Comparison of ENCODE assay signal across 18 cellular contexts in the genomic region with DNA sequence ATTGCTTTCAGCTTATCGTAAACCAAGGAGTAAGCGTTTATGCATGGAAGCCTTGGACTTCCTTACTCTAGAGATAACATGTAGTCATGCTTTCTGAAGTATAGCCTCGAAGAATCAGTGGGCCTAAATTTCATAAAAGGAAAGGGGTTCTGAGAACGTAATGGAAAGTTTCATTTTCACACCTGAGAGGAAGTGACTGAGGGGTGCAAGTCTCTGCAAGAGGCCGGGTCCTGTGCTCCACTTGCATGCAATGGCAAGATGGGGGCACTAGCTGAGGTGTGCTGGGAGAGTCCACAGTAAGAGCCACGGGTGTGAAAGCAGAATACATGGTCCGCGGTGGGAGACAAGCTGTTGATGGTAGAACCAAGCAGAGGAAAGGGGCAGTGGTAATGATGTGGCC. TPM values are rescaled to one million over a fixed set of nuclear protein-coding genes. Genes with fewer than 3 reads are reported as not detected.
A peak's percentile ranks its signal among the peaks of the same experiment; 100 is the strongest.
DNase-seq lines count a peak whose midpoint lies in the region; ATAC-seq, FAIRE-seq and TF ChIP-seq lines count a peak whose summit lies in the region.
"Had no signal": no experiment of that assay in that cellular context is flagged by ENCODE, and none has a peak within 500 bp of the region (broad histone marks: within the 10 kb centered on the region; RNA-seq: fewer than 3 reads in every experiment).

No MANE protein-coding gene starts in this region.

- POLR2A ChIA-PET in OCI-LY7 (lab: Charles Lee) = no interaction called here

- FAIRE-seq in GM18507 (lab: Jason Lieb, UNC) = peak; percentile 62
- FAIRE-seq: A204.1, HepG2 had no signal

- no peak overlapping the region for H3K4me3 ChIP-seq in BLaER1 treated with 17β-estradiol and CSF1 and Interleukin-3, amounts not matched to agents 10 nM and 100 nM
- no peak overlapping the region for H3K4me3 ChIP-seq in OCI-LY7 (ENCODE audit: low read depth, low read length, poor library complexity, severe bottlenecking)

- H3K4me3 Mint-ChIP-seq in T-helper 17 cell = no peak overlapping the region
- no peak overlapping the region for H3K4me3 Mint-ChIP-seq in glutamatergic neuron (ENCODE audit: unreplicated experiment)
- H3K4me3 Mint-ChIP-seq: CD8-positive, alpha-beta memory T cell; H9 had no signal

- ATAC-seq in GM21528 (IDR thresholded peaks at IDR 0.05; ENCODE audit: low FRiP score, unreplicated experiment) (peak; percentile 54), T-helper 17 cell (no peak), GM21381 (IDR thresholded peaks at IDR 0.05; ENCODE audit: unreplicated experiment) (no peak)
- ATAC-seq: HepG2 had no signal

- no peak overlapping the region for H3K9ac ChIP-seq in BLaER1 treated with 17β-estradiol and CSF1 and Interleukin-3, amounts not matched to agents 10 nM and 100 nM
- H3K9ac ChIP-seq: KMS-11 had no signal

- H3K36me3 ChIP-seq in BLaER1 treated with 17β-estradiol and CSF1 and Interleukin-3, amounts not matched to agents 10 nM and 100 nM = no peaks in the 10 kb centered on the region
- H3K36me3 ChIP-seq in OCI-LY7 (ENCODE audit: insufficient read depth, low read length) = no peaks in the 10 kb centered on the region
- H3K36me3 ChIP-seq: BE2C had no signal

- no peaks in the 10 kb centered on the region for H3K9me2 ChIP-seq in OCI-LY7 (ENCODE audit: insufficient read depth, low read length)

- H3K36me3 Mint-ChIP-seq in T-helper 17 cell (ENCODE audit: low read depth) (no peaks in the 10 kb centered on the region), glutamatergic neuron (ENCODE audit: unreplicated experiment) (no peaks in the 10 kb centered on the region)

- H3K4me1 Mint-ChIP-seq in T-helper 17 cell (no peaks in the 10 kb centered on the region), glutamatergic neuron (ENCODE audit: low read depth, unreplicated experiment) (no peaks in the 10 kb centered on the region)
- H3K4me1 Mint-ChIP-seq: CD8-positive, alpha-beta memory T cell had no signal

- peaks cover 0 to 11% (median under 1%) of the 10 kb centered on the region in 11 experiments; a peak in 8 of 22 replicates for H3K9me3 ChIP-seq in BLaER1 treated with 17β-estradiol and CSF1 and Interleukin-3, amounts not matched to agents 10 nM and 100 nM (replicated peaks in 1 of 11)
- H3K9me3 ChIP-seq in OCI-LY7 (ENCODE audit: low read length) (no peaks in the 10 kb centered on the region), T-helper 17 cell (ENCODE audit: control insufficient read depth, low read length, poor library complexity, severe bottlenecking) (no peaks in the 10 kb centered on the region)
- H3K9me3 ChIP-seq: BE2C, Caco-2 had no signal

- BruUV-seq in OCI-LY7 (replicated peaks; lab: Mats Ljungman, UMichigan) = no TSS peak

- no peaks in the 10 kb centered on the region for H3K79me2 ChIP-seq in OCI-LY7 (ENCODE audit: insufficient read depth, low read depth, low read length)

- no peak overlapping the region; the same call in 1 of the 2 replicates for H2AFZ ChIP-seq in OCI-LY7 (ENCODE audit: low read length)

- H3K27ac ChIP-seq in BLaER1 treated with 17β-estradiol and CSF1 and Interleukin-3, amounts not matched to agents 10 nM and 100 nM = no peak overlapping the region
- no peak overlapping the region for H3K27ac ChIP-seq in OCI-LY7 (ENCODE audit: low read depth, low read length, poor library complexity, severe bottlenecking)
- H3K27ac ChIP-seq: KMS-11 had no signal

- H3K27me3 Mint-ChIP-seq in T-helper 17 cell = peaks cover 10% of the 10 kb centered on the region
- H3K27me3 Mint-ChIP-seq in glutamatergic neuron (ENCODE audit: unreplicated experiment) = no peaks in the 10 kb centered on the region

- H3K9me3 Mint-ChIP-seq in glutamatergic neuron (ENCODE audit: unreplicated experiment) = no peaks in the 10 kb centered on the region
- H3K9me3 Mint-ChIP-seq: CD8-positive, alpha-beta memory T cell; H9 had no signal

- H3K4me2 ChIP-seq in BLaER1 treated with 17β-estradiol and CSF1 and Interleukin-3, amounts not matched to agents 10 nM and 100 nM = peak overlapping the region in 9 of 11 experiments; percentile 15 to 64 (median 46); a peak in 16 of 22 replicates
- H3K4me2 ChIP-seq in OCI-LY7 (ENCODE audit: low read length) = peak overlapping the region; percentile 2
- H3K4me2 ChIP-seq: KMS-11 had no signal

- no peaks in the 10 kb centered on the region for H4K20me1 ChIP-seq in BLaER1 treated with 17β-estradiol and CSF1 and Interleukin-3, amounts not matched to agents 10 nM and 100 nM
- no peaks in the 10 kb centered on the region for H4K20me1 ChIP-seq in OCI-LY7 (ENCODE audit: insufficient read depth, low read length)

- no peak for DNase-seq in GM18507 (ENCODE audit: extremely low spot score, insufficient read length, low read depth)
- peak; percentile 40 for DNase-seq in OCI-LY7 (ENCODE audit: low spot score)
- DNase-seq in T-helper 17 cell = no peak
- no peak for DNase-seq in glutamatergic neuron
- no peak for DNase-seq in midbrain (lab: John Stamatoyannopoulos, UW)
- DNase-seq: BE2C; Caco-2; CD8-positive, alpha-beta memory T cell; DND-41; GDM1; GOT3; H9 had no signal

- CTCF ChIA-PET in OCI-LY7 (lab: Charles Lee; ENCODE audit: unreplicated experiment) = no interaction called here

- no peak for TF ChIP-seq CTCF in OCI-LY7 (conservative IDR thresholded peaks at IDR 0.05; ENCODE audit: low read length)
- no peak for TF ChIP-seq CTCF in glutamatergic neuron (IDR thresholded peaks at IDR 0.05; ENCODE audit: partially characterized antibody, unreplicated experiment)

- H3K27ac Mint-ChIP-seq in T-helper 17 cell (no peak overlapping the region), glutamatergic neuron (ENCODE audit: unreplicated experiment) (no peak overlapping the region)
- H3K27ac Mint-ChIP-seq: H9 had no signal

- H3K4me1 ChIP-seq in BLaER1 treated with 17β-estradiol and CSF1 and Interleukin-3, amounts not matched to agents 10 nM and 100 nM = peaks cover 11 to 23% (median 20%) of the 10 kb centered on the region in 10 experiments
- peaks cover 16% of the 10 kb centered on the region for H3K4me1 ChIP-seq in OCI-LY7 (ENCODE audit: insufficient read depth, low read length, poor library complexity, severe bottlenecking)
- H3K4me1 ChIP-seq: BE2C, Caco-2 had no signal

- intact Hi-C loops in OCI-LY7 (cut with micrococcal nuclease; ENCODE audit: unreplicated experiment) = no loop called here

- no peaks in the 10 kb centered on the region for H3K27me3 ChIP-seq in BLaER1 treated with 17β-estradiol and CSF1 and Interleukin-3, amounts not matched to agents 10 nM and 100 nM
- H3K27me3 ChIP-seq: BE2C had no signal

RNA-seq across cellular contexts. Expression of a gene that starts 36.5 kb away (rescaled TPM):
- total RNA-seq in OCI-LY7 (2014; rRNA removed; shearing (Covaris generic)) = 19.1 and 30.1 TPM in 2 replicates
- total RNA-seq in OCI-LY7 (2022) (36.3 and 37.9 TPM in 2 replicates), T-helper 17 cell (10 to 100 TPM; 14.1 to 17.0 TPM), glutamatergic neuron (ENCODE audit: unreplicated experiment) (16.8 TPM)

RNA-seq across cellular contexts. Expression of a gene that starts 58.4 kb away (rescaled TPM):
- 18.6 and 26.3 TPM in 2 replicates for total RNA-seq in OCI-LY7 (2014; rRNA removed; shearing (Covaris generic))
- total RNA-seq in OCI-LY7 (2022) = 16.3 and 22.5 TPM in 2 replicates
- 10 to 100 TPM; 20.6 to 26.4 TPM for total RNA-seq in T-helper 17 cell
- total RNA-seq in glutamatergic neuron (ENCODE audit: unreplicated experiment) = 11.0 TPM
